ENCODE assay signal across 19 cellular contexts in genomic region chr7:73832806-73833205, GRCh38.
A peak's percentile ranks its signal among the peaks of the same experiment; 100 is the strongest.
DNase-seq lines count a peak whose midpoint lies in the region; ATAC-seq and TF ChIP-seq lines count a peak whose summit lies in the region.
"Had no signal": no experiment of that assay in that cellular context is flagged by ENCODE, and none has a peak within 500 bp of the region (broad histone marks: within the 10 kb centered on the region; RNA-seq: fewer than 3 reads in every experiment).

No MANE protein-coding gene starts in this region.

- H3K36me3 Mint-ChIP-seq in nephron progenitor cell (ENCODE audit: low read depth) = no peaks in the 10 kb centered on the region
- H3K36me3 Mint-ChIP-seq in activated T-cell treated with anti-CD3 and anti-CD28 coated beads, Interleukin-2, amount 50 U/mL, for 24 hours (ENCODE audit: low read depth) = no peaks in the 10 kb centered on the region
- H3K36me3 Mint-ChIP-seq: activated naive CD8-positive, alpha-beta T cell treated with anti-CD3 and anti-CD28 coated beads, Interleukin-2, amount 10 ng/mL, durations not matched to agents 7 days and 5 days had no signal

- H4K20me1 ChIP-seq in BLaER1 treated with 17β-estradiol and CSF1 and Interleukin-3, amounts not matched to agents 10 nM and 100 nM = peaks cover 0 to 8% (median 0%) of the 10 kb centered on the region in 11 experiments; a peak in 1 of 22 replicates

- H3K27ac Mint-ChIP-seq in nephron progenitor cell = no peak overlapping the region
- H3K27ac Mint-ChIP-seq in activated T-cell treated with anti-CD3 and anti-CD28 coated beads, Interleukin-2, amount 50 U/mL, for 24 hours = no peak overlapping the region
- H3K27ac Mint-ChIP-seq: activated CD4-positive, alpha-beta T cell treated with anti-CD3 and anti-CD28 coated beads, Interleukin-2, amount 10 ng/mL, durations not matched to agents 7 days and 5 days; activated naive CD8-positive, alpha-beta T cell treated with anti-CD3 and anti-CD28 coated beads, Interleukin-2, amount 10 ng/mL, durations not matched to agents 7 days and 5 days had no signal

- H3K9ac ChIP-seq in BLaER1 treated with 17β-estradiol and CSF1 and Interleukin-3, amounts not matched to agents 10 nM and 100 nM = no peak overlapping the region
- no peak overlapping the region for H3K9ac ChIP-seq in endocrine pancreas (ENCODE audit: control insufficient read depth, insufficient read depth, low read length)

- H3K27ac ChIP-seq in BLaER1 treated with 17β-estradiol and CSF1 and Interleukin-3, amounts not matched to agents 10 nM and 100 nM = no peak overlapping the region
- H3K27ac ChIP-seq: cardiac muscle cell, SJCRH30, thoracic aorta had no signal

- peaks cover 10% of the 10 kb centered on the region for H3K9me3 Mint-ChIP-seq in nephron progenitor cell
- no peaks in the 10 kb centered on the region for H3K9me3 Mint-ChIP-seq in activated T-cell treated with anti-CD3 and anti-CD28 coated beads, Interleukin-2, amount 50 U/mL, for 24 hours
- H3K9me3 Mint-ChIP-seq: activated CD4-positive, alpha-beta T cell treated with anti-CD3 and anti-CD28 coated beads, Interleukin-2, amount 10 ng/mL, durations not matched to agents 7 days and 5 days; activated naive CD8-positive, alpha-beta T cell treated with anti-CD3 and anti-CD28 coated beads, Interleukin-2, amount 10 ng/mL, durations not matched to agents 7 days and 5 days had no signal

- H3K4me3 ChIP-seq in BLaER1 treated with 17β-estradiol and CSF1 and Interleukin-3, amounts not matched to agents 10 nM and 100 nM = no peak overlapping the region
- H3K4me3 ChIP-seq in LNCaP clone FGC (ENCODE audit: low read depth, low read length) = peak overlapping the region; percentile 93
- peak overlapping the region; percentile 11 for H3K4me3 ChIP-seq in endocrine pancreas (ENCODE audit: control insufficient read depth, insufficient read depth, low read length)
- H3K4me3 ChIP-seq: cardiac muscle cell, SJCRH30, thoracic aorta had no signal

- H3K27me3 ChIP-seq in BLaER1 treated with 17β-estradiol and CSF1 and Interleukin-3, amounts not matched to agents 10 nM and 100 nM = no peaks in the 10 kb centered on the region; a peak in 1 of 22 replicates
- H3K27me3 ChIP-seq in endocrine pancreas (ENCODE audit: control insufficient read depth, insufficient read depth, low read length) = no peaks in the 10 kb centered on the region
- H3K27me3 ChIP-seq: cardiac muscle cell, SJCRH30 had no signal

- peaks cover 7% of the 10 kb centered on the region for H3K27me3 Mint-ChIP-seq in nephron progenitor cell (ENCODE audit: low read depth, poor library complexity)
- H3K27me3 Mint-ChIP-seq in activated T-cell treated with anti-CD3 and anti-CD28 coated beads, Interleukin-2, amount 50 U/mL, for 24 hours = peaks cover 16% of the 10 kb centered on the region
- H3K27me3 Mint-ChIP-seq: activated CD4-positive, alpha-beta T cell treated with anti-CD3 and anti-CD28 coated beads, Interleukin-2, amount 10 ng/mL, durations not matched to agents 7 days and 5 days; activated naive CD8-positive, alpha-beta T cell treated with anti-CD3 and anti-CD28 coated beads, Interleukin-2, amount 10 ng/mL, durations not matched to agents 7 days and 5 days had no signal

- H3K4me1 ChIP-seq in BLaER1 treated with 17β-estradiol and CSF1 and Interleukin-3, amounts not matched to agents 10 nM and 100 nM = peaks cover 26 to 54% (median 45%) of the 10 kb centered on the region in 10 experiments
- peaks cover 8% of the 10 kb centered on the region for H3K4me1 ChIP-seq in endocrine pancreas (ENCODE audit: control insufficient read depth, insufficient read depth, low read length)

- no peaks in the 10 kb centered on the region for H3K36me3 ChIP-seq in BLaER1 treated with 17β-estradiol and CSF1 and Interleukin-3, amounts not matched to agents 10 nM and 100 nM
- no peaks in the 10 kb centered on the region for H3K36me3 ChIP-seq in endocrine pancreas (ENCODE audit: control insufficient read depth, insufficient read depth, low read length)
- H3K36me3 ChIP-seq: cardiac muscle cell, SJCRH30, thoracic aorta had no signal

- no peak for ATAC-seq in HG02852 (IDR thresholded peaks at IDR 0.05; ENCODE audit: unreplicated experiment)
- ATAC-seq in GM18870 (IDR thresholded peaks at IDR 0.05; ENCODE audit: unreplicated experiment) = no peak
- ATAC-seq in HG02571 (IDR thresholded peaks at IDR 0.05; ENCODE audit: unreplicated experiment) = no peak

- peaks cover 58% of the 10 kb centered on the region for H3K4me1 Mint-ChIP-seq in nephron progenitor cell
- peaks cover 12% of the 10 kb centered on the region for H3K4me1 Mint-ChIP-seq in activated T-cell treated with anti-CD3 and anti-CD28 coated beads, Interleukin-2, amount 50 U/mL, for 24 hours (ENCODE audit: low read depth)

- DNase-seq in LNCaP clone FGC (ENCODE audit: low read depth) (no peak), nephron progenitor cell (no peak)
- no peak for DNase-seq in activated T-cell treated with anti-CD3 and anti-CD28 coated beads, Interleukin-2, amount 50 U/mL, for 24 hours
- DNase-seq: activated CD4-positive, alpha-beta T cell treated with anti-CD3 and anti-CD28 coated beads, Interleukin-2, amount 10 ng/mL, durations not matched to agents 7 days and 5 days; activated naive CD8-positive, alpha-beta T cell treated with anti-CD3 and anti-CD28 coated beads, Interleukin-2, amount 10 ng/mL, durations not matched to agents 7 days and 5 days; activated T-cell treated with anti-CD3 and anti-CD28 coated beads, Interleukin-2, amount 50 U/mL, for 1 hour; glutamatergic neuron; MV-4-11; NK-92 treated with Interleukin-12 subunit alpha and Interleukin-12 subunit beta, amount 100 ng/mL, for 24 hours; SJCRH30; stimulated activated CD4-positive, alpha-beta T cell treated with anti-CD3 and anti-CD28 coated beads, Interleukin-2, amount 100 ng/mL, for 24 hours; T1000 had no signal

- peaks cover 0 to 8% (median 5%) of the 10 kb centered on the region in 11 experiments; a peak in 9 of 22 replicates for H3K9me3 ChIP-seq in BLaER1 treated with 17β-estradiol and CSF1 and Interleukin-3, amounts not matched to agents 10 nM and 100 nM (replicated peaks in 1 of 11)
- H3K9me3 ChIP-seq in endocrine pancreas (ENCODE audit: control insufficient read depth, low read length) = no peaks in the 10 kb centered on the region
- H3K9me3 ChIP-seq: SJCRH30, thoracic aorta had no signal

- peak overlapping the region in 6 of 11 experiments; percentile 6 to 78 (median 72); a peak in 10 of 22 replicates for H3K4me2 ChIP-seq in BLaER1 treated with 17β-estradiol and CSF1 and Interleukin-3, amounts not matched to agents 10 nM and 100 nM

- no peak for TF ChIP-seq CTCF in LNCaP clone FGC (IDR thresholded peaks at IDR 0.05; ENCODE audit: control insufficient read depth, extremely low read depth, insufficient read depth)
- no peak for TF ChIP-seq CTCF in nephron progenitor cell (IDR thresholded peaks at IDR 0.05)

- peak overlapping the region; percentile 71 for H3K4me3 Mint-ChIP-seq in nephron progenitor cell
- no peak overlapping the region for H3K4me3 Mint-ChIP-seq in activated T-cell treated with anti-CD3 and anti-CD28 coated beads, Interleukin-2, amount 50 U/mL, for 24 hours
- H3K4me3 Mint-ChIP-seq: activated CD4-positive, alpha-beta T cell treated with anti-CD3 and anti-CD28 coated beads, Interleukin-2, amount 10 ng/mL, durations not matched to agents 7 days and 5 days; activated naive CD8-positive, alpha-beta T cell treated with anti-CD3 and anti-CD28 coated beads, Interleukin-2, amount 10 ng/mL, durations not matched to agents 7 days and 5 days had no signal

Comparison
In these comparisons a context has a peak if more than half of its experiments do, and no peak if none do; other contexts are left out.
1. H3K4me3 ChIP-seq: peak in LNCaP clone FGC (single experiment) and endocrine pancreas (single experiment); none in BLaER1 treated with 17β-estradiol and CSF1 and Interleukin-3, amounts not matched to agents 10 nM and 100 nM (0 of 10).